Comparison of ENCODE assay signal across 8 cellular contexts in the genomic region with DNA sequence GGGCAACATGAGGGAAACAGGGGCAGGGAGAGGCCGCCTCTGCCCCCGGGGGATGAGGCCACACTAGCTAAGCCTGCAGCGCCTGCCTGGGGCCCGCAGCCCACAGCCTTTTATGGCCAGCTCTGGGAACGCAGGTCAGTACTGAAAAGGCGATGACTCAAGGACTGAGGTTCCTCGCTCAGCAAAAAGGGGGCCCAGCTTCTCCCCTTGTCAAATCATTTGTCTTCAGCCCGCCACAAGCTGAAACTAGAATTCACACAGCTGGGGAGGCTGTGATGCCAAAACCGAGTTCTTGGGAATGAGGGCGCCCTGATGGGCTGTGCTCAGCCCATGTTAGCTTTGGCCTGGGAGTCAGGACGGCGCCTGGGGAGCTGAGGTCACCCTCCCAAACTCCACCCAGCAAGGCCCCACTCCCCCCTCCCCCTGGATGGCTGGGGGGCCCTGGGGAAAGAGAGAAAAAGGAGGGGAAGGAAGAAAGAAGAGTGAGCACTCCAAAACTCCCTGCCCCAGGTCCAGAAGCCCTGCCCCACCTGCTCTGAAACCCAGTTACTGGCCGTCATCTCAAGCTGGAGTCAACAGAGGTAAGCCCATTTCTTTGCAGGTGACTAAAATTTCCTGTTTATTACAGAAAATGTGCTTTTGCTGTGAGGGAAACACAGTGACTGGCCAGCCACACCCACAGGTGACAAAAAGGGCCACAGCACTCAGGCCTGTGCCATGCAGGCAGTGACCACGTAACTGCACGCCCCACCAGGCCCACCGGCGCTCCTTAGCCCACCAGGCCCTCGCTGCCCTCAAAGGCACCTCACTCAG. TPM values are rescaled to one million over a fixed set of nuclear protein-coding genes. Genes with fewer than 3 reads are reported as not detected.
A peak's percentile ranks its signal among the peaks of the same experiment; 100 is the strongest.
DNase-seq lines count a peak whose midpoint lies in the region; ATAC-seq and TF ChIP-seq lines count a peak whose summit lies in the region.

No MANE protein-coding gene starts in this region.

- H3K4me3 ChIP-seq in GM06990 (replicated peaks; ENCODE audit: low read depth, low read length) (peak overlapping the region; percentile 43), fibroblast of lung (replicated peaks in 1 of 4; ENCODE audit: control extremely low read depth in 1 of 4, insufficient read depth in 1 of 4, low read depth in 3 of 4, low read length in 4 of 4) (peak overlapping the region in 3 of 4 experiments; percentile 8 to 46 (median 20)), parathyroid adenoma (ENCODE audit: low read depth, low read length) (no peak overlapping the region)

- H3K36me3 ChIP-seq in GM06990 (ENCODE audit: control insufficient read depth, insufficient read depth, low read length) (peaks cover 20% of the 10 kb centered on the region), fibroblast of lung (ENCODE audit: control insufficient read depth, insufficient read depth, low read length) (peaks cover 8% of the 10 kb centered on the region), parathyroid adenoma (ENCODE audit: control insufficient read depth, insufficient read depth, low read length) (no peaks in the 10 kb centered on the region)

- no peaks in the 10 kb centered on the region for H4K20me1 ChIP-seq in fibroblast of lung (ENCODE audit: control insufficient read depth, extremely low read depth, insufficient read depth, low read length)

- peaks cover 57% of the 10 kb centered on the region for H3K4me1 ChIP-seq in fibroblast of lung (ENCODE audit: control insufficient read depth, extremely low read depth, insufficient read depth, low read length)
- peaks cover 5% of the 10 kb centered on the region for H3K4me1 ChIP-seq in parathyroid adenoma

- H3K4me3 Mint-ChIP-seq in activated CD4-positive, alpha-beta memory T cell treated with anti-CD3 and anti-CD28 coated beads, Interleukin-2, amount 10 ng/mL, durations not matched to agents 7 days and 5 days = peak overlapping the region; percentile 68

- no peaks in the 10 kb centered on the region for H3K9me3 Mint-ChIP-seq in activated CD4-positive, alpha-beta memory T cell treated with anti-CD3 and anti-CD28 coated beads, Interleukin-2, amount 10 ng/mL, durations not matched to agents 7 days and 5 days

- H3K9ac ChIP-seq in fibroblast of lung (ENCODE audit: insufficient read depth, low read length) (peak overlapping the region; percentile 76), parathyroid adenoma (no peak overlapping the region)

- ATAC-seq in HG02759 (IDR thresholded peaks at IDR 0.05; ENCODE audit: unreplicated experiment) = peak; percentile 22
- no peak for ATAC-seq in HG03097 (IDR thresholded peaks at IDR 0.05; ENCODE audit: low FRiP score, unreplicated experiment)
- no peak for ATAC-seq in GM19463 (IDR thresholded peaks at IDR 0.05; ENCODE audit: unreplicated experiment)

- H3K79me2 ChIP-seq in fibroblast of lung (ENCODE audit: control insufficient read depth, insufficient read depth, low read length) = peaks cover 81% of the 10 kb centered on the region
- H3K79me2 ChIP-seq in parathyroid adenoma = peaks cover 4% of the 10 kb centered on the region

- POLR2A ChIA-PET in activated CD4-positive, alpha-beta memory T cell treated with anti-CD3 and anti-CD28 coated beads, Interleukin-2, amount 10 ng/mL, durations not matched to agents 7 days and 5 days (lab: Charles Lee) = interaction anchor here (0.5 to 28.1 kb wide), 12 partner anchors 11 to 750 kb away, joined by 3 to 1068 read pairs (median 4); a partner anchor contains a TSS

- peak overlapping the region; percentile 78 for H3K4me2 ChIP-seq in fibroblast of lung (ENCODE audit: extremely low read depth, insufficient read depth, low read length)
- no peak overlapping the region for H3K4me2 ChIP-seq in parathyroid adenoma (ENCODE audit: low read length)

- DNase-seq in GM06990 (ENCODE audit: extremely low read depth, insufficient read length) = peak; percentile 70
- DNase-seq in activated CD4-positive, alpha-beta memory T cell treated with anti-CD3 and anti-CD28 coated beads, Interleukin-2, amount 10 ng/mL, durations not matched to agents 7 days and 5 days = no peak
- DNase-seq in fibroblast of lung (ENCODE audit: low read depth in 2 of 2) = peak; percentile 98 to 100
- no peak for DNase-seq in NCI-H2029 treated with DMSO at 0.1 percent for 48 hours (lab: John Stamatoyannopoulos, UW)

- H3K9me3 ChIP-seq in fibroblast of lung (ENCODE audit: control insufficient read depth, insufficient read depth, low read depth, low read length) = no peaks in the 10 kb centered on the region
- H3K9me3 ChIP-seq in parathyroid adenoma (ENCODE audit: control insufficient read depth, low read length) = no peaks in the 10 kb centered on the region

- H3K27ac ChIP-seq in fibroblast of lung (ENCODE audit: insufficient read depth, low read length) = peak overlapping the region; percentile 99
- H3K27ac ChIP-seq in parathyroid adenoma = peak overlapping the region; percentile 62

- peaks cover 92% of the 10 kb centered on the region for H3K4me1 Mint-ChIP-seq in activated CD4-positive, alpha-beta memory T cell treated with anti-CD3 and anti-CD28 coated beads, Interleukin-2, amount 10 ng/mL, durations not matched to agents 7 days and 5 days

- H3K27me3 ChIP-seq in GM06990 (replicated peaks; ENCODE audit: control insufficient read depth, insufficient read depth, low read length) (no peaks in the 10 kb centered on the region), fibroblast of lung (ENCODE audit: control insufficient read depth, insufficient read depth, low read length) (no peaks in the 10 kb centered on the region), parathyroid adenoma (ENCODE audit: control insufficient read depth, insufficient read depth, low read length) (no peaks in the 10 kb centered on the region)

- peaks cover 60% of the 10 kb centered on the region for H3K36me3 Mint-ChIP-seq in activated CD4-positive, alpha-beta memory T cell treated with anti-CD3 and anti-CD28 coated beads, Interleukin-2, amount 10 ng/mL, durations not matched to agents 7 days and 5 days (ENCODE audit: low read depth)

- CTCF ChIA-PET in activated CD4-positive, alpha-beta memory T cell treated with anti-CD3 and anti-CD28 coated beads, Interleukin-2, amount 10 ng/mL, durations not matched to agents 7 days and 5 days (lab: Charles Lee) = interaction anchor here (1.0 to 30.8 kb wide), 4 partner anchors 18 to 563 kb away, joined by 3 to 957 read pairs (median 79); a partner anchor contains a TSS

- H3K27ac Mint-ChIP-seq in activated CD4-positive, alpha-beta memory T cell treated with anti-CD3 and anti-CD28 coated beads, Interleukin-2, amount 10 ng/mL, durations not matched to agents 7 days and 5 days = peak overlapping the region; percentile 98

- TF ChIP-seq CTCF in GM06990 (IDR thresholded peaks at IDR 0.05; ENCODE audit: insufficient read depth, low read length, poor library complexity, severe bottlenecking) (no peak), fibroblast of lung (conservative IDR thresholded peaks at IDR 0.05 in 1 of 2, IDR thresholded peaks at IDR 0.05 in 1 of 2; ENCODE audit: low read depth in 1 of 2, low read length in 2 of 2) (no peak), parathyroid adenoma (IDR thresholded peaks at IDR 0.05) (no peak)

- H2AFZ ChIP-seq in fibroblast of lung (ENCODE audit: low read length) (no peak overlapping the region), parathyroid adenoma (no peak overlapping the region)

- H3K27me3 Mint-ChIP-seq in activated CD4-positive, alpha-beta memory T cell treated with anti-CD3 and anti-CD28 coated beads, Interleukin-2, amount 10 ng/mL, durations not matched to agents 7 days and 5 days = no peaks in the 10 kb centered on the region

RNA-seq across cellular contexts. Expression of a gene that starts 13.7 kb away (rescaled TPM):
- 100 to 1,000 TPM; 138 to 146 TPM for total RNA-seq in activated CD4-positive, alpha-beta memory T cell treated with anti-CD3 and anti-CD28 coated beads, Interleukin-2, amount 10 ng/mL, durations not matched to agents 7 days and 5 days
- 40.8 and 71.3 TPM in 2 replicates for total RNA-seq in fibroblast of lung
- polyA plus RNA-seq in fibroblast of lung = 240 and 248 TPM in 2 replicates
- 181 and 192 TPM in 2 replicates for polyA plus RNA-seq in fibroblast of lung (2012)
- polyA minus RNA-seq in fibroblast of lung (ENCODE audit: low replicate concordance) = 634 and 716 TPM in 2 replicates

RNA-seq across cellular contexts. Expression of a gene that starts 20.2 kb away (rescaled TPM):
- under 1 TPM; 0.65 to 0.70 TPM for total RNA-seq in activated CD4-positive, alpha-beta memory T cell treated with anti-CD3 and anti-CD28 coated beads, Interleukin-2, amount 10 ng/mL, durations not matched to agents 7 days and 5 days
- total RNA-seq in fibroblast of lung = 0.33 and 0.77 TPM in 2 replicates
- polyA plus RNA-seq in fibroblast of lung = 0.02 and 0.03 TPM in 2 replicates
- 0.13 TPM in 2 replicates for polyA plus RNA-seq in fibroblast of lung (2012)
- not detected in 2 replicates for polyA minus RNA-seq in fibroblast of lung (ENCODE audit: low replicate concordance)

RNA-seq across cellular contexts. Expression of a gene that starts 52.3 kb away (rescaled TPM):
- total RNA-seq in activated CD4-positive, alpha-beta memory T cell treated with anti-CD3 and anti-CD28 coated beads, Interleukin-2, amount 10 ng/mL, durations not matched to agents 7 days and 5 days = 10 to 100 TPM; 37.4 to 40.7 TPM
- 7.4 and 9.9 TPM in 2 replicates for total RNA-seq in fibroblast of lung
- 3.1 and 5.1 TPM in 2 replicates for polyA plus RNA-seq in fibroblast of lung
- polyA plus RNA-seq in fibroblast of lung (2012) = 9.5 and 15.8 TPM in 2 replicates
- 14.8 and 32.3 TPM in 2 replicates for polyA minus RNA-seq in fibroblast of lung (ENCODE audit: low replicate concordance)

RNA-seq across cellular contexts. Expression of a gene that starts 54.3 kb away (rescaled TPM):
- 10 to 100 TPM; 32.5 to 33.4 TPM for total RNA-seq in activated CD4-positive, alpha-beta memory T cell treated with anti-CD3 and anti-CD28 coated beads, Interleukin-2, amount 10 ng/mL, durations not matched to agents 7 days and 5 days
- 12.1 and 13.7 TPM in 2 replicates for total RNA-seq in fibroblast of lung
- polyA plus RNA-seq in fibroblast of lung = 8.9 and 14.2 TPM in 2 replicates
- 15.3 and 28.8 TPM in 2 replicates for polyA plus RNA-seq in fibroblast of lung (2012)
- polyA minus RNA-seq in fibroblast of lung (ENCODE audit: low replicate concordance) = 32.7 and 60.9 TPM in 2 replicates

RNA-seq across cellular contexts. Expression of a gene that starts 59.8 kb away (rescaled TPM):
- total RNA-seq in activated CD4-positive, alpha-beta memory T cell treated with anti-CD3 and anti-CD28 coated beads, Interleukin-2, amount 10 ng/mL, durations not matched to agents 7 days and 5 days = 10 to 100 TPM; 19.8 to 21.1 TPM
- 6.2 and 12.1 TPM in 2 replicates for total RNA-seq in fibroblast of lung
- polyA plus RNA-seq in fibroblast of lung = 10.9 and 12.4 TPM in 2 replicates
- 13.2 and 14.5 TPM in 2 replicates for polyA plus RNA-seq in fibroblast of lung (2012)
- 13.4 and 24.2 TPM in 2 replicates for polyA minus RNA-seq in fibroblast of lung (ENCODE audit: low replicate concordance)

Comparison
In these comparisons a context has a peak if more than half of its experiments do, and no peak if none do; other contexts are left out.
1. DNase-seq: peak in GM06990 (single experiment) and fibroblast of lung (2 of 2); none in activated CD4-positive, alpha-beta memory T cell treated with anti-CD3 and anti-CD28 coated beads, Interleukin-2, amount 10 ng/mL, durations not matched to agents 7 days and 5 days (single experiment) and NCI-H2029 treated with DMSO at 0.1 percent for 48 hours (single experiment).